10 cellular contexts compared by ENCODE assay signal in genomic region chr22:25153961-25154685, GRCh38. TPM values are rescaled to one million over a fixed set of nuclear protein-coding genes. Genes with fewer than 3 reads are reported as not detected.
DNase-seq lines count a peak whose midpoint lies in the region; ATAC-seq lines count a peak whose summit lies in the region.
"Had no signal": no experiment of that assay in that cellular context is flagged by ENCODE, and none has a peak within 500 bp of the region (broad histone marks: within the 10 kb centered on the region; RNA-seq: fewer than 3 reads in every experiment).

No MANE protein-coding gene starts in this region.

- 65% methylated on average over 8 of the region's 8 CpGs for WGBS in mesenchymal stem cell
- whole genome bisulfite sequencing in aorta, 2 donors = 32 to 33% methylated on average over 8 of the region's 8 CpGs

- H3K9me3 ChIP-seq in mesenchymal stem cell (ENCODE audit: control insufficient read depth, low read length) (no peaks in the 10 kb centered on the region), aorta (ENCODE audit: control insufficient read depth, low read length) (no peaks in the 10 kb centered on the region)

- H2AFZ ChIP-seq in mesenchymal stem cell (ENCODE audit: low read depth, low read length) = no peak overlapping the region

- H3K4ac ChIP-seq in mesenchymal stem cell (ENCODE audit: low read depth in 1 of 2, low read length in 2 of 2) = no peak overlapping the region

- H4K8ac ChIP-seq in mesenchymal stem cell (ENCODE audit: low read length) = peak overlapping the region; percentile 78

- H3K4me3 ChIP-seq in mesenchymal stem cell (ENCODE audit: insufficient read depth in 1 of 2, low read depth in 1 of 2, low read length in 2 of 2) (no peak overlapping the region), aorta (ENCODE audit: low read length in 2 of 2) (no peak overlapping the region)

- intact Hi-C loops in aorta (cut with DNase I) = no loop called here

- H2BK120ac ChIP-seq in mesenchymal stem cell (ENCODE audit: low read depth, low read length) = peak overlapping the region; percentile 67

- H3K27me3 ChIP-seq in mesenchymal stem cell (ENCODE audit: control insufficient read depth in 1 of 2, insufficient read depth in 1 of 2, low read length in 2 of 2) (no peaks in the 10 kb centered on the region), aorta (ENCODE audit: control insufficient read depth in 1 of 2, insufficient read depth in 2 of 2, low read length in 1 of 2) (no peaks in the 10 kb centered on the region)

- ATAC-seq in aorta (ENCODE audit: low FRiP score) (peak; percentile 83), HG02938 (IDR thresholded peaks at IDR 0.05; ENCODE audit: unreplicated experiment) (no peak)

- H3K4me1 ChIP-seq in mesenchymal stem cell (ENCODE audit: control insufficient read depth, insufficient read depth, low read depth, low read length) (peaks cover 4% of the 10 kb centered on the region), aorta (ENCODE audit: control insufficient read depth in 1 of 2, insufficient read depth in 2 of 2, low read length in 2 of 2) (peaks cover 2 to 9% of the 10 kb centered on the region in 2 donors)

- H3K27ac ChIP-seq in mesenchymal stem cell (ENCODE audit: low read length, poor library complexity, severe bottlenecking) (no peak overlapping the region), aorta (ENCODE audit: low read depth in 1 of 2, low read length in 2 of 2) (peak overlapping the region in 1 of 2 donors; percentile 12)

- H3K23ac ChIP-seq in mesenchymal stem cell (ENCODE audit: low read length in 2 of 2) = no peak overlapping the region

- H2BK12ac ChIP-seq in mesenchymal stem cell (ENCODE audit: low read length in 2 of 2) = no peak overlapping the region

- H2BK15ac ChIP-seq in mesenchymal stem cell (ENCODE audit: low read depth, poor library complexity, severe bottlenecking) = no peak overlapping the region

- no peak overlapping the region for H3K14ac ChIP-seq in mesenchymal stem cell (ENCODE audit: low read length in 2 of 2)

- no peak overlapping the region for H3K4me2 ChIP-seq in mesenchymal stem cell (ENCODE audit: low read length, poor library complexity, severe bottlenecking)

- DNase-seq in SKM-1 treated with dmso at 0.1 percent for 144 hours (lab: John Stamatoyannopoulos, UW; ENCODE audit: unreplicated experiment) = peak; percentile 2
- no peak for DNase-seq in SKM-1 (lab: John Stamatoyannopoulos, UW; ENCODE audit: unreplicated experiment)
- DNase-seq in epidermal melanocyte (ENCODE audit: insufficient read length, low spot score) = peak; percentile 32
- peak; percentile 80 for DNase-seq in mesenchymal stem cell
- peak in 1 of 2 donors; percentile 84 for DNase-seq in aorta
- DNase-seq in NCI-H146 (lab: John Stamatoyannopoulos, UW) = no peak
- DNase-seq in NCI-H526 treated with DMSO at 0.1 percent for 48 hours (lab: John Stamatoyannopoulos, UW) = no peak

- H3K79me1 ChIP-seq in mesenchymal stem cell (replicated peaks; ENCODE audit: low read length, poor library complexity, severe bottlenecking) = no peaks in the 10 kb centered on the region

- H3K36me3 ChIP-seq in mesenchymal stem cell (ENCODE audit: control insufficient read depth in 1 of 2, insufficient read depth in 2 of 2, low read depth in 1 of 2, low read length in 2 of 2) (no peaks in the 10 kb centered on the region), aorta (ENCODE audit: control insufficient read depth in 1 of 2, insufficient read depth in 2 of 2, low read length in 1 of 2) (no peaks in the 10 kb centered on the region)

- H4K91ac ChIP-seq in mesenchymal stem cell (ENCODE audit: low read length) = peak overlapping the region; percentile 72

- H2BK5ac ChIP-seq in mesenchymal stem cell (ENCODE audit: low read depth, low read length, poor library complexity, severe bottlenecking) = no peak overlapping the region

- no peak overlapping the region for H2AK5ac ChIP-seq in mesenchymal stem cell (ENCODE audit: low read length, severe bottlenecking)

- no peak overlapping the region for H3K9ac ChIP-seq in mesenchymal stem cell (ENCODE audit: low read length)

- peak overlapping the region; percentile 15 to 46 for H3K18ac ChIP-seq in mesenchymal stem cell (ENCODE audit: low read depth in 1 of 2, low read length in 2 of 2)

RNA-seq across cellular contexts. Expression of gene CRYBB3, which starts 45.5 kb away (rescaled TPM):
- not detected for polyA plus RNA-seq in mesenchymal stem cell (2013, experiment 1 of 2)
- not detected for polyA plus RNA-seq in mesenchymal stem cell (2013, experiment 2 of 2)
- total RNA-seq in aorta = under 1 TPM; 0.84 to 0.97 TPM
- polyA plus RNA-seq in aorta = 1 to 10 TPM in 1 of 2 donors, not detected in 1; 3.2 TPM
- total RNA-seq: frontal cortex had no signal
- polyA plus RNA-seq: AG04450 had no signal

Comparison
In these comparisons a context has a peak if more than half of its experiments do, and no peak if none do; other contexts are left out.
1. DNase-seq: peak in SKM-1 treated with dmso at 0.1 percent for 144 hours (single experiment), epidermal melanocyte (single experiment) and mesenchymal stem cell (single experiment); none in SKM-1 (single experiment), NCI-H146 (single experiment) and NCI-H526 treated with DMSO at 0.1 percent for 48 hours (single experiment).